In the genomic region with DNA sequence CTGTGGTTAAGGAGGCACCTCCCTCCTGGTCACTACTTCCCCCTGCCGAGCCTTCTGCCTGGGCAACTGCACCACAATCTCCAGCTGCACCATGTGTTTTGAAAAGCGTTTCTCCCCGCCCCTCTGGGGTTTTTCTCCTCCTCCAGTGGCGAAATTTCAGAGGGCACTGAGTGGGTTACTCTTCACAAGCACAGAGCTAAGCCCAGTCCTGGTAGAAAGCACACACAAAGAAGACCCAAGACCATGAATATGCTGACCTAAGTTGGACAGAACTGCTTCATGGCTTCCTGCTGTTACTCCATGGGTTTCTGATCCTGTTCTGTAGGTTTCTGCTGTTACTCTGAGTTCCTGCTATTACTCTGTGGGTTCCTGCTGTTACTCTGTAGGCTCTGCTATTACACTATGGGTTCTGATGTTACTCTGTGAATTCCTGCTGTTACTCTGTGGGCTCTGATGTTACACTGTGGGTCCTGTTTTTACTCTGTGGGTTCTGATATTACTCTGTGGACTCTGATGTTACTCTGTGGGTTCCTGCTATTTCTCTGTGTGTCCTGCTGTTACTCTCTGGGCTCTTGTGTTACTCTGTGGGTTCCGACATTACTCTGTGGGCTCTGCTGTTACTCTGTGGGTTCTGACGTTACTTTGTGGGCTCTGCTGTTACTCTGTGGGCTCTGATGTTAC, we compare ENCODE assay signal across 8 cellular contexts.
DNase-seq lines count a peak whose midpoint lies in the region; ATAC-seq and TF ChIP-seq lines count a peak whose summit lies in the region.

No MANE protein-coding gene starts in this region.

- H3K9me2 ChIP-seq in OCI-LY7 (ENCODE audit: insufficient read depth, low read length): no peaks in the 10 kb centered on the region

- peak overlapping the region; percentile 59; the same call in 1 of the 2 replicates for H2AFZ ChIP-seq in OCI-LY7 (ENCODE audit: low read length)

- CTCF ChIA-PET in OCI-LY7 (lab: Charles Lee; ENCODE audit: unreplicated experiment): no interaction called here

- no peak overlapping the region for H3K4me3 Mint-ChIP-seq in activated T-helper 2 cell treated with anti-CD3 and anti-CD28 coated beads, Interferon-gamma antibody, Interleukin-2, Interleukin-4, amounts not matched to agents 10 μg/mL and 5 μg/mL and 100 μg/mL, durations not matched to agents 14 hours and 24 hours and 36 hours (ENCODE audit: low read depth)

- H3K27me3 Mint-ChIP-seq in activated T-helper 2 cell treated with anti-CD3 and anti-CD28 coated beads, Interferon-gamma antibody, Interleukin-2, Interleukin-4, amounts not matched to agents 10 μg/mL and 5 μg/mL and 100 μg/mL, durations not matched to agents 14 hours and 24 hours and 36 hours (ENCODE audit: low read depth): peaks cover 13% of the 10 kb centered on the region

- TF ChIP-seq POLR2A in erythroblast (IDR thresholded peaks at IDR 0.05; ENCODE audit: low read length): no peak

- H3K4me1 Mint-ChIP-seq in activated T-helper 2 cell treated with anti-CD3 and anti-CD28 coated beads, Interferon-gamma antibody, Interleukin-2, Interleukin-4, amounts not matched to agents 10 μg/mL and 5 μg/mL and 100 μg/mL, durations not matched to agents 14 hours and 24 hours and 36 hours (ENCODE audit: low read depth): peaks cover 26% of the 10 kb centered on the region

- H4K20me1 ChIP-seq in OCI-LY7 (ENCODE audit: insufficient read depth, low read length): no peaks in the 10 kb centered on the region

- no peaks in the 10 kb centered on the region for H3K9me3 ChIP-seq in OCI-LY7 (ENCODE audit: low read length)

- DNase-seq in Right ventricle myocardium inferior (ENCODE audit: missing footprints): no peak
- DNase-seq in cardiac septum (ENCODE audit: low spot score): no peak
- peak; percentile 50 for DNase-seq in OCI-LY7 (ENCODE audit: low spot score)
- peak; percentile 11 to 19 for DNase-seq in erythroblast (lab: John Stamatoyannopoulos, UW)
- DNase-seq in retinal pigment epithelial cell (ENCODE audit: low read depth): no peak
- DNase-seq in activated T-helper 2 cell treated with anti-CD3 and anti-CD28 coated beads, Interferon-gamma antibody, Interleukin-2, Interleukin-4, amounts not matched to agents 10 μg/mL and 5 μg/mL and 100 μg/mL, durations not matched to agents 14 hours and 24 hours and 36 hours (ENCODE audit: low spot score): no peak
- DNase-seq in NCI-H2227 (lab: John Stamatoyannopoulos, UW; ENCODE audit: unreplicated experiment): no peak

- H3K79me2 ChIP-seq in OCI-LY7 (ENCODE audit: insufficient read depth, low read depth, low read length): 0 out of 2 replicates have a peak, but pooled peaks cover 4% of the 10 kb centered on the region

- H3K4me3 ChIP-seq in OCI-LY7 (ENCODE audit: low read depth, low read length, poor library complexity, severe bottlenecking) (peak overlapping the region; percentile 30), retinal pigment epithelial cell (ENCODE audit: low read length) (peak overlapping the region; percentile 7)

- peaks cover 28% of the 10 kb centered on the region for H3K4me1 ChIP-seq in OCI-LY7 (ENCODE audit: insufficient read depth, low read length, poor library complexity, severe bottlenecking)

- no peaks in the 10 kb centered on the region for H3K9me3 Mint-ChIP-seq in activated T-helper 2 cell treated with anti-CD3 and anti-CD28 coated beads, Interferon-gamma antibody, Interleukin-2, Interleukin-4, amounts not matched to agents 10 μg/mL and 5 μg/mL and 100 μg/mL, durations not matched to agents 14 hours and 24 hours and 36 hours

- intact Hi-C loops in Right ventricle myocardium inferior (cut with DNase I) (no loop called here), cardiac septum (cut with DNase I) (no loop called here), OCI-LY7 (cut with micrococcal nuclease; ENCODE audit: unreplicated experiment) (no loop called here)
- intact Hi-C loops in activated T-helper 2 cell treated with anti-CD3 and anti-CD28 coated beads, Interferon-gamma antibody, Interleukin-2, Interleukin-4, amounts not matched to agents 10 μg/mL and 5 μg/mL and 100 μg/mL, durations not matched to agents 14 hours and 24 hours and 36 hours (cut with micrococcal nuclease): no loop called here

- peak overlapping the region; percentile 22 for H3K27ac ChIP-seq in OCI-LY7 (ENCODE audit: low read depth, low read length, poor library complexity, severe bottlenecking)

- H3K4me2 ChIP-seq in OCI-LY7 (ENCODE audit: low read length): peak overlapping the region; percentile 50

- no TSS peak for BruUV-seq in OCI-LY7 (replicated peaks; lab: Mats Ljungman, UMichigan)

- H3K36me3 ChIP-seq in OCI-LY7 (ENCODE audit: insufficient read depth, low read length): no peaks in the 10 kb centered on the region

- H3K27ac Mint-ChIP-seq in activated T-helper 2 cell treated with anti-CD3 and anti-CD28 coated beads, Interferon-gamma antibody, Interleukin-2, Interleukin-4, amounts not matched to agents 10 μg/mL and 5 μg/mL and 100 μg/mL, durations not matched to agents 14 hours and 24 hours and 36 hours: no peak overlapping the region

- TF ChIP-seq CTCF in OCI-LY7 (conservative IDR thresholded peaks at IDR 0.05; ENCODE audit: low read length) (no peak), retinal pigment epithelial cell (conservative IDR thresholded peaks at IDR 0.05; ENCODE audit: low read depth, low read length) (no peak)

- peak; percentile 64 for ATAC-seq in Right ventricle myocardium inferior
- ATAC-seq in HG02571 (IDR thresholded peaks at IDR 0.05; ENCODE audit: unreplicated experiment): no peak

- POLR2A ChIA-PET in OCI-LY7 (lab: Charles Lee): interaction anchor here (0.6 kb wide), 1 partner anchor 432 kb away, joined by 11 read pairs; no protein-coding TSS in a partner anchor

- H3K36me3 Mint-ChIP-seq in activated T-helper 2 cell treated with anti-CD3 and anti-CD28 coated beads, Interferon-gamma antibody, Interleukin-2, Interleukin-4, amounts not matched to agents 10 μg/mL and 5 μg/mL and 100 μg/mL, durations not matched to agents 14 hours and 24 hours and 36 hours (ENCODE audit: low read depth): no peaks in the 10 kb centered on the region

Comparison
In these comparisons a context has a peak if more than half of its experiments do, and no peak if none do; other contexts are left out.
1. DNase-seq: peak in OCI-LY7 (single experiment) and erythroblast (2 of 2); none in Right ventricle myocardium inferior (single experiment), cardiac septum (single experiment), retinal pigment epithelial cell (single experiment), activated T-helper 2 cell treated with anti-CD3 and anti-CD28 coated beads, Interferon-gamma antibody, Interleukin-2, Interleukin-4, amounts not matched to agents 10 μg/mL and 5 μg/mL and 100 μg/mL, durations not matched to agents 14 hours and 24 hours and 36 hours (single experiment) and NCI-H2227 (single experiment).